8 cellular contexts compared by ENCODE assay signal in genomic region chr2:25041928-25042320, GRCh38. TPM values are rescaled to one million over a fixed set of nuclear protein-coding genes. Genes with fewer than 3 reads are reported as not detected.
DNase-seq lines count a peak whose midpoint lies in the region; ATAC-seq and TF ChIP-seq lines count a peak whose summit lies in the region.

TSS of gene EFR3B (plus strand) at chr2:25042076. CDS start at chr2:25042313, 237 bp downstream.

- H3K36me3 ChIP-seq in PC-3 (ENCODE audit: low read depth, low read length) = no peaks in the 10 kb centered on the region
- H3K36me3 ChIP-seq in mucosa of rectum (ENCODE audit: control insufficient read depth in 2 of 2, insufficient read depth in 2 of 2, low read length in 2 of 2) = no peaks in the 10 kb centered on the region

- intact Hi-C loops in PC-3 (cut with micrococcal nuclease) = loop anchor here (1.0 to 5.0 kb wide), 5 partner anchors 36 to 250 kb away; partner anchors contain the start of genes CENPO and PTRHD1

- peak within 1 kb of the TSS in 1 of 3 donors; percentile 76 for H3K27ac Mint-ChIP-seq in IgD-negative memory B cell
- peak within 1 kb of the TSS; percentile 45 for H3K27ac Mint-ChIP-seq in activated T-cell treated with anti-CD3 and anti-CD28 coated beads, Interleukin-2, amount 50 U/mL, for 24 hours

- no peaks in the 10 kb centered on the region for H3K9me3 Mint-ChIP-seq in IgD-negative memory B cell
- H3K9me3 Mint-ChIP-seq in activated T-cell treated with anti-CD3 and anti-CD28 coated beads, Interleukin-2, amount 50 U/mL, for 24 hours = no peaks in the 10 kb centered on the region

- peaks cover 39% of the 10 kb centered on the region for H3K27me3 Mint-ChIP-seq in IgD-negative memory B cell
- H3K27me3 Mint-ChIP-seq in activated T-cell treated with anti-CD3 and anti-CD28 coated beads, Interleukin-2, amount 50 U/mL, for 24 hours = peaks cover 45% of the 10 kb centered on the region

- CTCF ChIA-PET in PC-3 (lab: Charles Lee) = interaction anchor here (1.1 to 1.4 kb wide), 3 partner anchors 66 to 249 kb away, joined by 5 to 9 read pairs (median 5); partner anchors contain the start of genes CENPO and PTRHD1

- peak within 1 kb of the TSS; percentile 100 for H3K4me2 ChIP-seq in PC-3 (ENCODE audit: low read length)

- peaks cover 15 to 18% (median 17%) of the 10 kb centered on the region in 3 donors for H3K4me1 Mint-ChIP-seq in IgD-negative memory B cell
- H3K4me1 Mint-ChIP-seq in activated T-cell treated with anti-CD3 and anti-CD28 coated beads, Interleukin-2, amount 50 U/mL, for 24 hours (ENCODE audit: low read depth) = peaks cover 30% of the 10 kb centered on the region

- H3K27ac ChIP-seq in PC-3 (ENCODE audit: low read length) (no peak within 1 kb of the TSS), mucosa of rectum (ENCODE audit: low read depth in 2 of 2, low read length in 2 of 2) (peak within 1 kb of the TSS; percentile 71 to 73)

- H3K4me3 ChIP-seq in PC-3 (ENCODE audit: low read length) (peak within 1 kb of the TSS; percentile 91), mucosa of rectum (ENCODE audit: low read length in 2 of 2) (peak within 1 kb of the TSS; percentile 68 to 74)

- H3K27me3 ChIP-seq in PC-3 (ENCODE audit: low read length) = no peaks in the 10 kb centered on the region
- peaks cover 7 to 14% of the 10 kb centered on the region in 2 donors for H3K27me3 ChIP-seq in mucosa of rectum (ENCODE audit: control insufficient read depth in 2 of 2, insufficient read depth in 2 of 2, low read length in 2 of 2)

- no peak for TF ChIP-seq POLR2A in erythroblast (IDR thresholded peaks at IDR 0.05; ENCODE audit: low read length)

- no peaks in the 10 kb centered on the region for H3K9me2 ChIP-seq in PC-3 (replicated peaks; ENCODE audit: low read length)

- ATAC-seq in GM21576 (IDR thresholded peaks at IDR 0.05; ENCODE audit: unreplicated experiment) (peak; percentile 91), PC-3 (peak; percentile 85)

- H2AFZ ChIP-seq in PC-3 (ENCODE audit: low read length) = peak within 1 kb of the TSS; percentile 99

- H3K36me3 Mint-ChIP-seq in IgD-negative memory B cell = no peaks in the 10 kb centered on the region
- no peaks in the 10 kb centered on the region for H3K36me3 Mint-ChIP-seq in activated T-cell treated with anti-CD3 and anti-CD28 coated beads, Interleukin-2, amount 50 U/mL, for 24 hours (ENCODE audit: low read depth)

- peaks cover 4% of the 10 kb centered on the region; the same call in 1 of the 2 replicates for H4K20me1 ChIP-seq in PC-3 (ENCODE audit: low read length)

- peak; percentile 91 for DNase-seq in DMS 273 treated with DMSO at 0.1 percent for 48 hours (lab: John Stamatoyannopoulos, UW)
- DNase-seq in PC-3 = peak; percentile 93
- DNase-seq in activated T-cell treated with anti-CD3 and anti-CD28 coated beads, Interleukin-2, amount 50 U/mL, for 24 hours = peak; percentile 87
- peak; percentile 92 to 94 for DNase-seq in erythroblast (lab: John Stamatoyannopoulos, UW)
- peak; percentile 81 for DNase-seq in stimulated activated CD8-positive, alpha-beta memory T cell treated with anti-CD3 and anti-CD28 coated beads, Interleukin-4, amount 100 ng/mL, for 24 hours (ENCODE audit: low read depth)

- H3K9ac ChIP-seq in PC-3 (ENCODE audit: low read length) = peak within 1 kb of the TSS; percentile 47
- H3K9ac ChIP-seq in mucosa of rectum (ENCODE audit: low read depth in 1 of 2, low read length in 2 of 2) = peak within 1 kb of the TSS; percentile 36 to 47

- no peak for TF ChIP-seq CTCF in PC-3 (conservative IDR thresholded peaks at IDR 0.05; ENCODE audit: low read depth, low read length)

- H3K9me3 ChIP-seq in PC-3 (ENCODE audit: low read length) (no peaks in the 10 kb centered on the region), mucosa of rectum (ENCODE audit: control insufficient read depth in 2 of 2, low read length in 2 of 2) (no peaks in the 10 kb centered on the region)

- no peaks in the 10 kb centered on the region for H3F3A ChIP-seq in PC-3 (ENCODE audit: low read length, unreplicated experiment)

- no TSS peak for BruUV-seq in PC-3 (replicated peaks; lab: Mats Ljungman, UMichigan)

- POLR2A ChIA-PET in PC-3 (lab: Charles Lee; ENCODE audit: unreplicated experiment) = interaction anchor here (0.6 kb wide), 2 partner anchors 31 to 210 kb away, joined by 7 to 10 read pairs; no protein-coding TSS in a partner anchor

- H3K4me3 Mint-ChIP-seq in IgD-negative memory B cell = peak within 1 kb of the TSS; percentile 75 to 95 (median 87)
- peak within 1 kb of the TSS; percentile 80 for H3K4me3 Mint-ChIP-seq in activated T-cell treated with anti-CD3 and anti-CD28 coated beads, Interleukin-2, amount 50 U/mL, for 24 hours

- H3K4me1 ChIP-seq in PC-3 (ENCODE audit: insufficient read depth, low read length) (peaks cover 29% of the 10 kb centered on the region), mucosa of rectum (ENCODE audit: control insufficient read depth in 2 of 2, insufficient read depth in 2 of 2, low read length in 2 of 2) (peaks cover 16 to 17% of the 10 kb centered on the region in 2 donors)

- H3K79me2 ChIP-seq in PC-3 (ENCODE audit: low read length) = no peaks in the 10 kb centered on the region

RNA-seq across cellular contexts. Expression of gene EFR3B, which starts in this region (rescaled TPM):
- polyA plus RNA-seq in IgD-negative memory B cell = 0.04 TPM
- 4.6 and 7.9 TPM in 2 replicates for total RNA-seq in PC-3 (2014; rRNA removed)
